ENCODE assay signal across 9 cellular contexts in genomic region chr7:101941481-101942383, GRCh38.
DNase-seq lines count a peak whose midpoint lies in the region; ATAC-seq and TF ChIP-seq lines count a peak whose summit lies in the region.
"Had no signal": no experiment of that assay in that cellular context is flagged by ENCODE, and none has a peak within 500 bp of the region (broad histone marks: within the 10 kb centered on the region; RNA-seq: fewer than 3 reads in every experiment).

No MANE protein-coding gene starts in this region.

- no peaks in the 10 kb centered on the region for H3K9me2 ChIP-seq in hepatocyte (replicated peaks; ENCODE audit: insufficient read depth)

- peaks cover 82% of the 10 kb centered on the region for H3K79me2 ChIP-seq in hepatocyte

- no peak overlapping the region for H3K4me3 ChIP-seq in hepatocyte
- no peak overlapping the region for H3K4me3 ChIP-seq in suprapubic skin
- H3K4me3 ChIP-seq in effector memory CD4-positive, alpha-beta T cell (ENCODE audit: insufficient read depth, low read depth, low read length, poor library complexity, severe bottlenecking) = no peak overlapping the region

- peak overlapping the region; percentile 75 for H3K27ac ChIP-seq in hepatocyte
- H3K27ac ChIP-seq in suprapubic skin = peak overlapping the region; percentile 67
- H3K27ac ChIP-seq in effector memory CD4-positive, alpha-beta T cell (ENCODE audit: insufficient read depth, low read length, poor library complexity, severe bottlenecking) = no peak overlapping the region

- H3K9me3 ChIP-seq in hepatocyte (ENCODE audit: low read depth) (no peaks in the 10 kb centered on the region), suprapubic skin (no peaks in the 10 kb centered on the region)
- no peaks in the 10 kb centered on the region for H3K9me3 ChIP-seq in effector memory CD4-positive, alpha-beta T cell (ENCODE audit: control insufficient read depth, low read length)

- no peaks in the 10 kb centered on the region for H4K20me1 ChIP-seq in hepatocyte (ENCODE audit: insufficient read depth, poor library complexity, severe bottlenecking)

- H3K4me1 ChIP-seq in hepatocyte (ENCODE audit: insufficient read depth) (peaks cover 41% of the 10 kb centered on the region), suprapubic skin (peaks cover 25% of the 10 kb centered on the region)
- no peaks in the 10 kb centered on the region for H3K4me1 ChIP-seq in effector memory CD4-positive, alpha-beta T cell (ENCODE audit: control insufficient read depth, insufficient read depth, low read length, poor library complexity, severe bottlenecking)

- whole genome bisulfite sequencing in hepatocyte (ENCODE audit: low lambda C conversion rate, missing lambda C conversion rate) = 34% methylated on average over 12 of the region's 12 CpGs
- WGBS in suprapubic skin = 30% methylated on average over 12 of the region's 12 CpGs

- H3K4me2 ChIP-seq in hepatocyte = peak overlapping the region; percentile 42

- no peak for TF ChIP-seq EP300 in suprapubic skin (IDR thresholded peaks at IDR 0.05)

- TF ChIP-seq POLR2A in suprapubic skin (IDR thresholded peaks at IDR 0.05) = no peak

- H2AFZ ChIP-seq in hepatocyte = no peak overlapping the region

- DNase-seq in HK-2 (ENCODE audit: unreplicated experiment) (peak; percentile 25), amniotic stem cell (lab: John Stamatoyannopoulos, UW) (peak; percentile 34), hepatocyte (ENCODE audit: low spot score) (peak; percentile 70), suprapubic skin (ENCODE audit: low spot score in 2 of 2) (no peak), DMS114 treated with DMSO at 0.1 percent for 48 hours (lab: John Stamatoyannopoulos, UW; ENCODE audit: unreplicated experiment) (no peak)
- no peak for DNase-seq in effector memory CD4-positive, alpha-beta T cell
- DNase-seq: activated CD4-positive, CD25-positive, alpha-beta regulatory T cell treated with anti-CD3 and anti-CD28 coated beads, Interleukin-2, amount 50 U/mL, for 72 hours had no signal

- H3K27me3 ChIP-seq in hepatocyte = no peaks in the 10 kb centered on the region
- no peaks in the 10 kb centered on the region for H3K27me3 ChIP-seq in suprapubic skin
- no peaks in the 10 kb centered on the region for H3K27me3 ChIP-seq in effector memory CD4-positive, alpha-beta T cell (replicated peaks; ENCODE audit: control insufficient read depth, insufficient read depth, low read length, poor library complexity, severe bottlenecking)

- ATAC-seq in HG03460 (IDR thresholded peaks at IDR 0.05; ENCODE audit: unreplicated experiment) = no peak
- no peak for ATAC-seq in HG02885 (IDR thresholded peaks at IDR 0.05; ENCODE audit: poor library complexity, unreplicated experiment)

- H3K36me3 ChIP-seq in hepatocyte (replicated peaks; ENCODE audit: insufficient read depth, low read depth) = no peaks in the 10 kb centered on the region
- no peaks in the 10 kb centered on the region for H3K36me3 ChIP-seq in suprapubic skin
- H3K36me3 ChIP-seq in effector memory CD4-positive, alpha-beta T cell (ENCODE audit: control insufficient read depth, insufficient read depth, low read length) = no peaks in the 10 kb centered on the region

- no peak for TF ChIP-seq CTCF in hepatocyte (IDR thresholded peaks at IDR 0.05; ENCODE audit: poor library complexity)
- TF ChIP-seq CTCF in suprapubic skin (IDR thresholded peaks at IDR 0.05) = no peak

Comparison
In these comparisons a context has a peak if more than half of its experiments do, and no peak if none do; other contexts are left out.
1. DNase-seq: peak in HK-2 (single experiment), amniotic stem cell (single experiment) and hepatocyte (single experiment); none in suprapubic skin (0 of 2), DMS114 treated with DMSO at 0.1 percent for 48 hours (single experiment) and effector memory CD4-positive, alpha-beta T cell (0 of 3).